17 cellular contexts compared by ENCODE assay signal in genomic region chr1:172486805-172487454, GRCh38. TPM values are rescaled to one million over a fixed set of nuclear protein-coding genes. Genes with fewer than 3 reads are reported as not detected.
DNase-seq lines count a peak whose midpoint lies in the region; ATAC-seq and TF ChIP-seq lines count a peak whose summit lies in the region.
"Had no signal": no experiment of that assay in that cellular context is flagged by ENCODE, and none has a peak within 500 bp of the region (broad histone marks: within the 10 kb centered on the region; RNA-seq: fewer than 3 reads in every experiment).

No MANE protein-coding gene starts in this region.

- no CpG with 5 or more reads among the region's 3 CpGs for WGBS in trophoblast cell (ENCODE audit: extremely low coverage, insufficient coverage, insufficient read length)

- peaks cover 17% of the 10 kb centered on the region for H3K4me1 Mint-ChIP-seq in activated naive CD4-positive, alpha-beta T cell treated with anti-CD3 and anti-CD28 coated beads, Interleukin-2, amount 10 ng/mL, durations not matched to agents 7 days and 5 days
- no peaks in the 10 kb centered on the region for H3K4me1 Mint-ChIP-seq in stimulated activated memory B cell treated with anti-CD40 and anti-IgM and Interleukin-4, amounts not matched to agents 10 μg/mL and 1 μg/mL and 100 μg/mL, for 72 hours

- H4K8ac ChIP-seq in trophoblast cell (ENCODE audit: low read depth, low read length), result peak overlapping the region; percentile 69

- H4K91ac ChIP-seq in trophoblast cell (ENCODE audit: low read depth, low read length), result peak overlapping the region; percentile 92

- peak overlapping the region; percentile 71 for H4K12ac ChIP-seq in trophoblast cell (ENCODE audit: low read depth, low read length)

- TF ChIP-seq POLR2A in gastrocnemius medialis (IDR thresholded peaks at IDR 0.05), result no peak

- peak overlapping the region; percentile 75 for H3K4ac ChIP-seq in trophoblast cell (ENCODE audit: low read depth, low read length)

- no peaks in the 10 kb centered on the region for H3K36me3 ChIP-seq in trophoblast cell (ENCODE audit: control insufficient read depth in 1 of 2, insufficient read depth in 2 of 2, low read length in 2 of 2)
- H3K36me3 ChIP-seq in gastrocnemius medialis, result no peaks in the 10 kb centered on the region

- H3K27ac Mint-ChIP-seq in activated naive CD4-positive, alpha-beta T cell treated with anti-CD3 and anti-CD28 coated beads, Interleukin-2, amount 10 ng/mL, durations not matched to agents 7 days and 5 days, result peak overlapping the region; percentile 3
- H3K27ac Mint-ChIP-seq in stimulated activated memory B cell treated with anti-CD40 and anti-IgM and Interleukin-4, amounts not matched to agents 10 μg/mL and 1 μg/mL and 100 μg/mL, for 72 hours, result no peak overlapping the region
- H3K27ac Mint-ChIP-seq: CD4-positive, alpha-beta T cell; HFFc6 had no signal

- H3K79me2 ChIP-seq in trophoblast cell (ENCODE audit: control insufficient read depth, insufficient read depth, low read length, poor library complexity), result peaks cover 2% of the 10 kb centered on the region

- no peaks in the 10 kb centered on the region for H3K9me3 ChIP-seq in trophoblast cell (ENCODE audit: insufficient read depth, low read depth, low read length)
- H3K9me3 ChIP-seq in gastrocnemius medialis, result no peaks in the 10 kb centered on the region

- in situ Hi-C loops in gastrocnemius medialis (cut with MboI; ENCODE audit: low sequenced_read_pairs in 4 of 4), result no loop called here

- no peak overlapping the region for H2AFZ ChIP-seq in trophoblast cell (ENCODE audit: insufficient read depth, low read length, poor library complexity)

- TF ChIP-seq CTCF in gastrocnemius medialis (IDR thresholded peaks at IDR 0.05 in 4 of 5, conservative IDR thresholded peaks at IDR 0.05 in 1 of 5), result no peak

- H3K4me1 ChIP-seq in trophoblast cell (ENCODE audit: control insufficient read depth in 1 of 2, insufficient read depth in 2 of 2, low read length in 2 of 2) (peaks cover 11 to 19% of the 10 kb centered on the region in 2 experiments), gastrocnemius medialis (no peaks in the 10 kb centered on the region)

- H3K18ac ChIP-seq in trophoblast cell (ENCODE audit: low read length), result peak overlapping the region; percentile 94

- H3K27ac ChIP-seq in trophoblast cell (ENCODE audit: low read depth, low read length), result peak overlapping the region; percentile 68
- no peak overlapping the region for H3K27ac ChIP-seq in gastrocnemius medialis

- peaks cover 29% of the 10 kb centered on the region for H3K79me1 ChIP-seq in trophoblast cell (ENCODE audit: low read length)

- no peaks in the 10 kb centered on the region for H3K36me3 Mint-ChIP-seq in activated naive CD4-positive, alpha-beta T cell treated with anti-CD3 and anti-CD28 coated beads, Interleukin-2, amount 10 ng/mL, durations not matched to agents 7 days and 5 days
- no peaks in the 10 kb centered on the region for H3K36me3 Mint-ChIP-seq in stimulated activated memory B cell treated with anti-CD40 and anti-IgM and Interleukin-4, amounts not matched to agents 10 μg/mL and 1 μg/mL and 100 μg/mL, for 72 hours

- H2BK5ac ChIP-seq in trophoblast cell (ENCODE audit: low read depth, low read length, poor library complexity), result peak overlapping the region; percentile 78

- no peak overlapping the region for H3K4me2 ChIP-seq in trophoblast cell (ENCODE audit: low read length)

- H2AK5ac ChIP-seq in trophoblast cell (ENCODE audit: low read length), result peak overlapping the region; percentile 81

- H2BK12ac ChIP-seq in trophoblast cell (ENCODE audit: low read length), result peak overlapping the region; percentile 100

- no peak overlapping the region for H3K9ac ChIP-seq in trophoblast cell (ENCODE audit: low read length)

- H3K27me3 ChIP-seq in trophoblast cell (ENCODE audit: insufficient read depth, low read length) (no peaks in the 10 kb centered on the region), gastrocnemius medialis (peaks cover 0 to 5% (median 0%) of the 10 kb centered on the region in 3 donors)

- peak overlapping the region; percentile 94 for H2BK120ac ChIP-seq in trophoblast cell (ENCODE audit: insufficient read depth, low read length, poor library complexity)

- H3K9me3 Mint-ChIP-seq in activated naive CD4-positive, alpha-beta T cell treated with anti-CD3 and anti-CD28 coated beads, Interleukin-2, amount 10 ng/mL, durations not matched to agents 7 days and 5 days, result no peaks in the 10 kb centered on the region
- peaks cover 2% of the 10 kb centered on the region for H3K9me3 Mint-ChIP-seq in stimulated activated memory B cell treated with anti-CD40 and anti-IgM and Interleukin-4, amounts not matched to agents 10 μg/mL and 1 μg/mL and 100 μg/mL, for 72 hours
- H3K9me3 Mint-ChIP-seq: CD4-positive, alpha-beta T cell; HFFc6 had no signal

- intact Hi-C loops in gastrocnemius medialis (cut with DNase I; ENCODE audit: low total_unique reads), result no loop called here

- DNase-seq in activated naive CD4-positive, alpha-beta T cell treated with anti-CD3 and anti-CD28 coated beads, Interleukin-2, amount 10 ng/mL, durations not matched to agents 7 days and 5 days, result no peak
- no peak for DNase-seq in activated naive CD4-positive, alpha-beta T cell (lab: John Stamatoyannopoulos, UW)
- DNase-seq in amniotic epithelial cell (ENCODE audit: low read depth), result peak; percentile 53
- DNase-seq in trophoblast cell, result no peak
- DNase-seq in gastrocnemius medialis, result no peak
- DNase-seq: 8988T; AML-193; C1 segment of cervical spinal cord; Calu3; CD4-positive, alpha-beta T cell; DMS79; EL; HCEC 1CT; HFFc6 had no signal

- no peak overlapping the region for H3K4me3 Mint-ChIP-seq in activated naive CD4-positive, alpha-beta T cell treated with anti-CD3 and anti-CD28 coated beads, Interleukin-2, amount 10 ng/mL, durations not matched to agents 7 days and 5 days
- H3K4me3 Mint-ChIP-seq in stimulated activated memory B cell treated with anti-CD40 and anti-IgM and Interleukin-4, amounts not matched to agents 10 μg/mL and 1 μg/mL and 100 μg/mL, for 72 hours, result no peak overlapping the region
- H3K4me3 Mint-ChIP-seq: CD4-positive, alpha-beta T cell; HFFc6 had no signal

- H3K14ac ChIP-seq in trophoblast cell (ENCODE audit: low read length), result peak overlapping the region; percentile 90

- no peak for ATAC-seq in stimulated activated memory B cell treated with anti-CD40 and anti-IgM and Interleukin-4, amounts not matched to agents 10 μg/mL and 1 μg/mL and 100 μg/mL, for 72 hours
- ATAC-seq in gastrocnemius medialis (no peak), GM21786 (IDR thresholded peaks at IDR 0.05; ENCODE audit: unreplicated experiment) (no peak)
- ATAC-seq: HepG2 had no signal

- H3K4me3 ChIP-seq in trophoblast cell (ENCODE audit: low read depth, low read length) (no peak overlapping the region), gastrocnemius medialis (no peak overlapping the region)

- no peak overlapping the region for H3K23ac ChIP-seq in trophoblast cell (ENCODE audit: low read length)

- peaks cover 33% of the 10 kb centered on the region for H3K27me3 Mint-ChIP-seq in activated naive CD4-positive, alpha-beta T cell treated with anti-CD3 and anti-CD28 coated beads, Interleukin-2, amount 10 ng/mL, durations not matched to agents 7 days and 5 days
- peaks cover 45% of the 10 kb centered on the region for H3K27me3 Mint-ChIP-seq in stimulated activated memory B cell treated with anti-CD40 and anti-IgM and Interleukin-4, amounts not matched to agents 10 μg/mL and 1 μg/mL and 100 μg/mL, for 72 hours

- CTCF ChIA-PET in activated naive CD4-positive, alpha-beta T cell treated with anti-CD3 and anti-CD28 coated beads, Interleukin-2, amount 10 ng/mL, durations not matched to agents 7 days and 5 days (lab: Charles Lee), result no interaction called here

RNA-seq across cellular contexts. Expression of gene PIGC, which starts 43.1 kb away (rescaled TPM):
- polyA plus RNA-seq in trophoblast cell (2013), result 24.8 and 24.9 TPM in 2 replicates
- 10 to 100 TPM in 3 of 4 donors, 1 to 10 TPM in 1; 9.6 to 13.7 (median 12.8) TPM for total RNA-seq in gastrocnemius medialis

RNA-seq across cellular contexts. Expression of gene SUCO, which starts 46.0 kb away (rescaled TPM):
- polyA plus RNA-seq in trophoblast cell (2013), result 143 and 152 TPM in 2 replicates
- 10 to 100 TPM in 1 of 4 donors, 1 to 10 TPM in 3; 5.8 to 11.3 (median 6.4) TPM for total RNA-seq in gastrocnemius medialis
